ENCODE assay signal across 8 cellular contexts in genomic region chr6:28136585-28137457, GRCh38. TPM values are rescaled to one million over a fixed set of nuclear protein-coding genes. Genes with fewer than 3 reads are reported as not detected.
DNase-seq lines count a peak whose midpoint lies in the region; ATAC-seq and TF ChIP-seq lines count a peak whose summit lies in the region.

No MANE protein-coding gene starts in this region.

- intact Hi-C loops in esophagus muscularis mucosa (cut with DNase I), result no loop called here

- H3K27ac ChIP-seq in esophagus muscularis mucosa (replicated peaks in 1 of 4) (peak overlapping the region; percentile 92 to 97 (median 96)), muscle layer of duodenum (ENCODE audit: low read length) (peak overlapping the region; percentile 95)

- H3K9me3 ChIP-seq in esophagus muscularis mucosa, result no peaks in the 10 kb centered on the region
- H3K9me3 ChIP-seq in muscle layer of duodenum (ENCODE audit: control insufficient read depth in 1 of 2, low read length in 2 of 2), result no peaks in the 10 kb centered on the region

- TF ChIP-seq POLR2A in esophagus muscularis mucosa (IDR thresholded peaks at IDR 0.05; ENCODE audit: low read depth), result no peak

- H3K4me1 Mint-ChIP-seq in activated T-cell treated with anti-CD3 and anti-CD28 coated beads, Interleukin-2, amount 50 U/mL, for 72 hours (ENCODE audit: low read depth), result peaks cover 75% of the 10 kb centered on the region

- H3K36me3 Mint-ChIP-seq in activated T-cell treated with anti-CD3 and anti-CD28 coated beads, Interleukin-2, amount 50 U/mL, for 72 hours (ENCODE audit: insufficient read depth in 2 of 2), result peaks cover 6 to 7% of the 10 kb centered on the region in 2 donors

- TF ChIP-seq CTCF in esophagus muscularis mucosa (IDR thresholded peaks at IDR 0.05), result peak in 1 of 3 experiments; percentile 28

- H3K4me1 ChIP-seq in esophagus muscularis mucosa, result peaks cover 26 to 47% (median 39%) of the 10 kb centered on the region in 4 donors
- peaks cover 4 to 20% of the 10 kb centered on the region in 2 donors for H3K4me1 ChIP-seq in muscle layer of duodenum (ENCODE audit: control insufficient read depth in 1 of 2, insufficient read depth in 2 of 2, low read length in 2 of 2)

- no peaks in the 10 kb centered on the region for H3K27me3 ChIP-seq in esophagus muscularis mucosa
- no peaks in the 10 kb centered on the region for H3K27me3 ChIP-seq in muscle layer of duodenum (ENCODE audit: low read depth, low read length)

- peak; percentile 58 for ATAC-seq in GM21576 (IDR thresholded peaks at IDR 0.05; ENCODE audit: unreplicated experiment)
- ATAC-seq in activated T-cell treated with anti-CD3 and anti-CD28 coated beads, Interleukin-2, amount 50 U/mL, for 72 hours (replicated peaks in 1 of 2), result peak; percentile 61 to 67

- peak; percentile 49; the same call in 1 of the 2 replicates for TF ChIP-seq EP300 in Ishikawa (IDR thresholded peaks at IDR 0.05; ENCODE audit: borderline replicate concordance)
- no peak for TF ChIP-seq EP300 in esophagus muscularis mucosa (IDR thresholded peaks at IDR 0.05)

- no peaks in the 10 kb centered on the region for H3K27me3 Mint-ChIP-seq in activated T-cell treated with anti-CD3 and anti-CD28 coated beads, Interleukin-2, amount 50 U/mL, for 72 hours (ENCODE audit: low read depth)

- TF ChIP-seq RAD21 in Ishikawa (IDR thresholded peaks at IDR 0.05; ENCODE audit: low read depth), result 0 out of 2 replicates have a peak, but pooled peaks have one; percentile 7

- H3K9me3 Mint-ChIP-seq in activated T-cell treated with anti-CD3 and anti-CD28 coated beads, Interleukin-2, amount 50 U/mL, for 72 hours, result no peaks in the 10 kb centered on the region

- peak overlapping the region; percentile 91 to 94 for H3K4me3 Mint-ChIP-seq in activated T-cell treated with anti-CD3 and anti-CD28 coated beads, Interleukin-2, amount 50 U/mL, for 72 hours

- under 1% methylated on average over 34 of the region's 57 CpGs for WGBS in esophagus muscularis mucosa

- peak overlapping the region; percentile 94 for H3K27ac Mint-ChIP-seq in activated T-cell treated with anti-CD3 and anti-CD28 coated beads, Interleukin-2, amount 50 U/mL, for 72 hours

- H3K36me3 ChIP-seq in esophagus muscularis mucosa (peaks cover 0 to 7% (median 2%) of the 10 kb centered on the region in 4 donors), muscle layer of duodenum (ENCODE audit: control insufficient read depth in 1 of 2, insufficient read depth in 2 of 2, low read length in 2 of 2) (no peaks in the 10 kb centered on the region)

- H3K4me3 ChIP-seq in esophagus muscularis mucosa, result peak overlapping the region; percentile 75 to 94 (median 86)
- H3K4me3 ChIP-seq in muscle layer of duodenum (ENCODE audit: low read depth in 1 of 2, low read length in 2 of 2), result peak overlapping the region; percentile 83 to 96

- DNase-seq in DMS114 treated with DMSO at 0.1 percent for 48 hours (lab: John Stamatoyannopoulos, UW; ENCODE audit: unreplicated experiment) (peak; percentile 90), esophagus muscularis mucosa (ENCODE audit: extremely low spot score) (peak; percentile 97)
- DNase-seq in activated T-cell treated with anti-CD3 and anti-CD28 coated beads, Interleukin-2, amount 50 U/mL, for 72 hours, result peak; percentile 83 to 85
- peak; percentile 59 for DNase-seq in stimulated activated CD8-positive, alpha-beta memory T cell treated with anti-CD3 and anti-CD28 coated beads, Interleukin-7, amount 100 ng/mL, for 24 hours (ENCODE audit: low read depth)

TF ChIP-seq in Ishikawa, 13 proteins besides CTCF, POLR2A, EP300 and RAD21 (continues in another document):
- TF ChIP-seq TCF12 (IDR thresholded peaks at IDR 0.05; ENCODE audit: low read depth), result peak; percentile 85
- TF ChIP-seq NFIC (IDR thresholded peaks at IDR 0.05), result peak; percentile 92
- no peak for TF ChIP-seq CEBPB (IDR thresholded peaks at IDR 0.05)
- TF ChIP-seq ZBTB7A (IDR thresholded peaks at IDR 0.05; ENCODE audit: low read depth), result peak; percentile 94
- no peak for TF ChIP-seq USF1 (IDR thresholded peaks at IDR 0.05)
- TF ChIP-seq FOXM1 (IDR thresholded peaks at IDR 0.05; ENCODE audit: borderline replicate concordance, low read depth), result peak; percentile 69; the same call in 1 of the 2 replicates
- peak; percentile 96 for TF ChIP-seq TAF1 (IDR thresholded peaks at IDR 0.05; ENCODE audit: low read depth)
- TF ChIP-seq MAX (IDR thresholded peaks at IDR 0.05), result peak; percentile 71
- TF ChIP-seq TEAD4 (IDR thresholded peaks at IDR 0.05), result peak; percentile 48

TF ChIP-seq in PFSK-1, 5 proteins besides CTCF, POLR2A, EP300 and RAD21:
- TF ChIP-seq REST (IDR thresholded peaks at IDR 0.05; ENCODE audit: insufficient read depth in 1 of 2, low read depth in 2 of 2, low read length in 2 of 2) (peak in 1 of 2 experiments; percentile 73; a peak in 1 of 4 replicates), POLR2AphosphoS5 (IDR thresholded peaks at IDR 0.05; ENCODE audit: low read depth, low read length) (peak; percentile 81; the same call in 1 of the 2 replicates), FOXP2 (optimal IDR thresholded peaks at IDR 0.05; ENCODE audit: borderline replicate concordance, extremely low read depth, extremely low read length, insufficient read depth) (peak; percentile 32), SIN3A (IDR thresholded peaks at IDR 0.05; ENCODE audit: borderline replicate concordance, insufficient read depth, low read length) (peak; percentile 65; the same call in 1 of the 2 replicates), TAF1 (IDR thresholded peaks at IDR 0.05; ENCODE audit: borderline replicate concordance, insufficient read depth, low read length) (peak; percentile 89; the same call in 1 of the 2 replicates)

RNA-seq across cellular contexts. Expression of gene ZKSCAN8, which starts 4.9 kb away (rescaled TPM):
- polyA plus RNA-seq in PFSK-1 (2012; ENCODE audit: insufficient read length, low read depth), result 7.5 TPM
- 10 to 100 TPM; 29.8 to 32.0 TPM for total RNA-seq in activated T-cell treated with anti-CD3 and anti-CD28 coated beads, Interleukin-2, amount 50 U/mL, for 72 hours
- 10 to 100 TPM; 18.7 to 21.7 (median 20.8) TPM for total RNA-seq in esophagus muscularis mucosa

RNA-seq across cellular contexts. Expression of gene ZSCAN16, which starts 12.4 kb away (rescaled TPM):
- 4.9 TPM for polyA plus RNA-seq in PFSK-1 (2012; ENCODE audit: insufficient read length, low read depth)
- total RNA-seq in activated T-cell treated with anti-CD3 and anti-CD28 coated beads, Interleukin-2, amount 50 U/mL, for 72 hours, result 1 to 10 TPM; 5.1 to 7.9 TPM
- 1 to 10 TPM; 2.9 to 7.4 (median 3.4) TPM for total RNA-seq in esophagus muscularis mucosa

RNA-seq across cellular contexts. Expression of gene ZNF165, which starts 56.5 kb away (rescaled TPM):
- polyA plus RNA-seq in PFSK-1 (2012; ENCODE audit: insufficient read length, low read depth), result 0.13 TPM
- total RNA-seq in activated T-cell treated with anti-CD3 and anti-CD28 coated beads, Interleukin-2, amount 50 U/mL, for 72 hours, result 1 to 10 TPM; 5.1 to 6.1 TPM
- total RNA-seq in esophagus muscularis mucosa, result 1 to 10 TPM in 1 of 4 donors, under 1 TPM in 3; 0.40 to 1.1 (median 0.66) TPM

Comparison
In these comparisons a context has a peak if more than half of its experiments do, and no peak if none do; other contexts are left out.
1. Peak in every context shown above with its lines: DNase-seq, ATAC-seq, H3K4me3 ChIP-seq and H3K27ac ChIP-seq.